Comparison of ENCODE assay signal across 10 cellular contexts in genomic region chr19:41325640-41325946, GRCh38. TPM values are rescaled to one million over a fixed set of nuclear protein-coding genes. Genes with fewer than 3 reads are reported as not detected.
DNase-seq lines count a peak whose midpoint lies in the region; TF ChIP-seq lines count a peak whose summit lies in the region.
"Had no signal": no experiment of that assay in that cellular context is flagged by ENCODE, and none has a peak within 500 bp of the region (broad histone marks: within the 10 kb centered on the region; RNA-seq: fewer than 3 reads in every experiment).

No MANE protein-coding gene starts in this region.

- peak overlapping the region; percentile 3 to 63 (median 44) for H3K4me3 ChIP-seq in breast epithelium

- no peak for TF ChIP-seq CTCF in breast epithelium (IDR thresholded peaks at IDR 0.05)

- peaks cover 10 to 11% of the 10 kb centered on the region in 2 donors for H3K4me1 ChIP-seq in breast epithelium

- in situ Hi-C loops in ACHN (cut with HindIII; ENCODE audit: low pct_ligation_motif_present, low pct_unique_long_range_greater_than_20kb, low sequenced_read_pairs), result no loop called here

- TF ChIP-seq POLR2A in breast epithelium (IDR thresholded peaks at IDR 0.05), result no peak

- no peaks in the 10 kb centered on the region for H3K27me3 ChIP-seq in breast epithelium

- peak overlapping the region; percentile 89 to 94 for H3K27ac ChIP-seq in breast epithelium
- H3K27ac ChIP-seq in substantia nigra (ENCODE audit: low read depth, low read length, poor library complexity, severe bottlenecking), result peak overlapping the region; percentile 61
- H3K27ac ChIP-seq: 22Rv1 had no signal

- H3K36me3 ChIP-seq in breast epithelium, result no peaks in the 10 kb centered on the region

- intact Hi-C loops in breast epithelium (cut with DNase I; ENCODE audit: low total_unique reads), result no loop called here

- H3K4me1 Mint-ChIP-seq in T-helper 2 cell treated with Interferon-gamma antibody and Interleukin-4, amounts not matched to agents 5 μg/mL and 100 μg/mL, for 36 hours (ENCODE audit: low read depth), result peaks cover 42% of the 10 kb centered on the region

- H3K9me3 Mint-ChIP-seq in T-helper 2 cell treated with Interferon-gamma antibody and Interleukin-4, amounts not matched to agents 5 μg/mL and 100 μg/mL, for 36 hours, result no peaks in the 10 kb centered on the region

- no peaks in the 10 kb centered on the region for H3K9me3 ChIP-seq in breast epithelium

- peak overlapping the region; percentile 87 for H3K27ac Mint-ChIP-seq in T-helper 2 cell treated with Interferon-gamma antibody and Interleukin-4, amounts not matched to agents 5 μg/mL and 100 μg/mL, for 36 hours

- DNase-seq in T-helper 2 cell treated with Interferon-gamma antibody and Interleukin-4, amounts not matched to agents 5 μg/mL and 100 μg/mL, for 36 hours (ENCODE audit: low spot score), result no peak
- DNase-seq in T-helper 2 cell (no peak), breast epithelium (ENCODE audit: low spot score in 2 of 2) (no peak), medulla oblongata (ENCODE audit: extremely low spot score) (peak; percentile 4), substantia nigra (lab: John Stamatoyannopoulos, UW) (no peak), HuH-7 (ENCODE audit: low spot score) (no peak), ACHN (no peak), NCI-H1092 treated with DMSO at 0.1 percent for 48 hours (lab: John Stamatoyannopoulos, UW) (no peak)
- DNase-seq: activated CD8-positive, alpha-beta memory T cell treated with anti-CD3 and anti-CD28 coated beads for 24 hours had no signal

- H3K36me3 Mint-ChIP-seq in T-helper 2 cell treated with Interferon-gamma antibody and Interleukin-4, amounts not matched to agents 5 μg/mL and 100 μg/mL, for 36 hours (ENCODE audit: low read depth), result peaks cover 59% of the 10 kb centered on the region

- no peaks in the 10 kb centered on the region for H3K27me3 Mint-ChIP-seq in T-helper 2 cell treated with Interferon-gamma antibody and Interleukin-4, amounts not matched to agents 5 μg/mL and 100 μg/mL, for 36 hours (ENCODE audit: low read depth)

- no peak overlapping the region for H3K4me3 Mint-ChIP-seq in T-helper 2 cell treated with Interferon-gamma antibody and Interleukin-4, amounts not matched to agents 5 μg/mL and 100 μg/mL, for 36 hours

RNA-seq across cellular contexts. Expression of gene CCDC97, which starts 15.6 kb away (rescaled TPM):
- total RNA-seq in breast epithelium, result 10 to 100 TPM; 15.4 to 15.7 (median 15.4) TPM

RNA-seq across cellular contexts. Expression of gene TGFB1, which starts 28.1 kb away (rescaled TPM):
- 10 to 100 TPM; 12.0 to 21.4 (median 13.4) TPM for total RNA-seq in breast epithelium

RNA-seq across cellular contexts. Expression of gene B9D2, which starts 38.4 kb away (rescaled TPM):
- total RNA-seq in breast epithelium, result 1 to 10 TPM; 4.0 to 7.3 (median 4.3) TPM

RNA-seq across cellular contexts. Expression of gene TMEM91, which starts 50.7 kb away (rescaled TPM):
- 10 to 100 TPM; 15.7 to 29.2 (median 17.0) TPM for total RNA-seq in breast epithelium
